Comparison of ENCODE assay signal across 8 cellular contexts in genomic region chr9:2018764-2019548, GRCh38. TPM values are rescaled to one million over a fixed set of nuclear protein-coding genes. Genes with fewer than 3 reads are reported as not detected.
DNase-seq lines count a peak whose midpoint lies in the region; ATAC-seq, FAIRE-seq and TF ChIP-seq lines count a peak whose summit lies in the region.

No MANE protein-coding gene starts in this region.

- H3K9ac ChIP-seq in ES-I3 (ENCODE audit: low read depth, low read length) (peak overlapping the region; percentile 90; the same call in 1 of the 2 replicates), H1 (replicated peaks in 1 of 4; ENCODE audit: extremely low read depth in 1 of 4, low read depth in 3 of 4, low read length in 3 of 4) (no peak overlapping the region), parathyroid adenoma (no peak overlapping the region), mesendoderm (ENCODE audit: low read length) (no peak overlapping the region)

- H2AFZ ChIP-seq in H1 (ENCODE audit: low read length) (no peak overlapping the region), parathyroid adenoma (no peak overlapping the region)

- no peak for ATAC-seq in HG02938 (IDR thresholded peaks at IDR 0.05; ENCODE audit: unreplicated experiment)

- H3K9me3 ChIP-seq in ES-I3 (ENCODE audit: control insufficient read depth, insufficient read depth, low read length) (no peaks in the 10 kb centered on the region), H1 (ENCODE audit: insufficient read depth in 2 of 2, low read depth in 1 of 2, low read length in 1 of 2) (no peaks in the 10 kb centered on the region), parathyroid adenoma (ENCODE audit: control insufficient read depth, low read length) (no peaks in the 10 kb centered on the region)

- peak in 1 of 2 experiments; percentile 35; a peak in 1 of 3 replicates for TF ChIP-seq EP300 in H1 (IDR thresholded peaks at IDR 0.05; ENCODE audit: borderline replicate concordance in 1 of 2, low read depth in 2 of 2, low read length in 2 of 2)

- peak overlapping the region in 2 of 4 experiments; percentile 54 to 69; a peak in 5 of 8 replicates for H3K4me3 ChIP-seq in H1 (ENCODE audit: extremely low read depth in 1 of 4, insufficient read depth in 2 of 4, low read depth in 3 of 4, low read length in 4 of 4)
- H3K4me3 ChIP-seq in parathyroid adenoma (ENCODE audit: low read depth, low read length), result peak overlapping the region; percentile 87
- H3K4me3 ChIP-seq in mesendoderm (ENCODE audit: low read length), result no peak overlapping the region

- TF ChIP-seq RAD21 in H1 (IDR thresholded peaks at IDR 0.05 in 1 of 2, conservative IDR thresholded peaks at IDR 0.05 in 1 of 2; ENCODE audit: low read depth in 2 of 2, low read length in 2 of 2), result no peak

- H3K18ac ChIP-seq in H1 (ENCODE audit: extremely low read depth, low read length) (no peak overlapping the region), mesendoderm (ENCODE audit: low read length) (no peak overlapping the region)

- H3K4ac ChIP-seq in H1 (replicated peaks; ENCODE audit: insufficient read length, low read depth, low read length), result no peak overlapping the region
- no peak overlapping the region for H3K4ac ChIP-seq in mesendoderm (ENCODE audit: low read depth, low read length)

- H3K36me3 ChIP-seq in ES-I3 (ENCODE audit: insufficient read depth, low read length), result no peaks in the 10 kb centered on the region
- no peaks in the 10 kb centered on the region for H3K36me3 ChIP-seq in H1 (ENCODE audit: control insufficient read depth in 2 of 4, insufficient read depth in 4 of 4, low read length in 3 of 4)
- H3K36me3 ChIP-seq in parathyroid adenoma (ENCODE audit: control insufficient read depth, insufficient read depth, low read length), result no peaks in the 10 kb centered on the region
- no peaks in the 10 kb centered on the region for H3K36me3 ChIP-seq in mesendoderm (ENCODE audit: control insufficient read depth, insufficient read depth, low read length)

- peaks cover 38% of the 10 kb centered on the region for H3K23me2 ChIP-seq in H1 (ENCODE audit: low read depth, low read length)

- H2BK12ac ChIP-seq in H1 (ENCODE audit: low read depth, low read length), result peak overlapping the region; percentile 79; the same call in 1 of the 2 replicates

- TF ChIP-seq CTCF in H1 (IDR thresholded peaks at IDR 0.05; ENCODE audit: control extremely low read depth in 1 of 3, insufficient read depth in 1 of 3, low read depth in 1 of 3, low read length in 3 of 3) (no peak), parathyroid adenoma (IDR thresholded peaks at IDR 0.05) (no peak)

- H2BK5ac ChIP-seq in H1 (ENCODE audit: low read depth, low read length), result no peak overlapping the region
- H2BK5ac ChIP-seq in mesendoderm (ENCODE audit: low read length), result no peak overlapping the region

- 10% methylated on average over 6 of the region's 6 CpGs; no CpG with 5 or more reads in 1 of the 2 experiments for WGBS in H1 (ENCODE audit: extremely low coverage in 1 of 2, insufficient coverage in 1 of 2, insufficient read length in 1 of 2, insufficient replicate concordance in 2 of 2, low coverage in 1 of 2, low lambda C conversion rate in 2 of 2, missing lambda C conversion rate in 1 of 2), 2 experiments
- no CpG with 5 or more reads among the region's 6 CpGs for WGBS in mesendoderm (ENCODE audit: extremely low coverage, insufficient coverage, low lambda C conversion rate)

- H4K20me1 ChIP-seq in H1 (replicated peaks in 1 of 2; ENCODE audit: control insufficient read depth in 1 of 2, insufficient read depth in 2 of 2, low read length in 2 of 2), result peaks cover 0 to 5% of the 10 kb centered on the region in 2 experiments

- H2BK20ac ChIP-seq in H1 (ENCODE audit: low read length), result no peak overlapping the region; the same call in 1 of the 2 replicates

- CTCF ChIA-PET in H1 (lab: Charles Lee; ENCODE audit: partially characterized antibody) (no interaction called here), HEK293T (lab: Yijun Ruan, JAX) (no interaction called here)

- H3K4me2 ChIP-seq in H1 (ENCODE audit: insufficient read depth in 1 of 2, low read depth in 2 of 2, low read length in 2 of 2) (peak overlapping the region; percentile 91 to 98), parathyroid adenoma (ENCODE audit: low read length) (peak overlapping the region; percentile 94), mesendoderm (ENCODE audit: low read length) (no peak overlapping the region)

- H2BK120ac ChIP-seq in H1 (replicated peaks; ENCODE audit: low read depth, low read length), result no peak overlapping the region
- no peak overlapping the region for H2BK120ac ChIP-seq in mesendoderm (ENCODE audit: low read depth, low read length)

- TF ChIP-seq POLR2A in H1 (IDR thresholded peaks at IDR 0.05; ENCODE audit: control extremely low read depth in 1 of 2, low read depth in 2 of 2, low read length in 2 of 2), result no peak

- DNase-seq in RPMI8226 (peak; percentile 16), H1 (ENCODE audit: low read depth in 1 of 2, low spot score in 2 of 2) (no peak), mesendoderm (no peak), HEK293T (ENCODE audit: extremely low spot score) (no peak), NCI-H1930 (lab: John Stamatoyannopoulos, UW) (no peak)

- H4K5ac ChIP-seq in H1 (ENCODE audit: insufficient read length, low read depth, low read length) (no peak overlapping the region), mesendoderm (ENCODE audit: low read length) (no peak overlapping the region)

- no peaks in the 10 kb centered on the region for H3K79me2 ChIP-seq in H1 (ENCODE audit: control insufficient read depth in 1 of 2, insufficient read depth in 2 of 2, low read length in 2 of 2)
- H3K79me2 ChIP-seq in parathyroid adenoma, result peaks cover 15% of the 10 kb centered on the region
- no peaks in the 10 kb centered on the region for H3K79me2 ChIP-seq in mesendoderm (ENCODE audit: control insufficient read depth, insufficient read depth, low read length)

- H3K14ac ChIP-seq in H1 (ENCODE audit: insufficient read length), result no peak overlapping the region

- no peak overlapping the region for H4K91ac ChIP-seq in H1 (replicated peaks; ENCODE audit: insufficient read length, low read length)

- H3K79me1 ChIP-seq in H1 (ENCODE audit: low read depth, low read length) (no peaks in the 10 kb centered on the region), mesendoderm (ENCODE audit: low read length) (no peaks in the 10 kb centered on the region)

- POLR2A ChIA-PET in H1 (lab: Charles Lee; ENCODE audit: partially characterized antibody), result interaction anchor here (1.7 kb wide), 1 partner anchor 791 kb away, joined by 3 read pairs; no protein-coding TSS in a partner anchor
- POLR2A ChIA-PET in HEK293T (lab: Yijun Ruan, JAX), result no interaction called here

- peak; percentile 48 for FAIRE-seq in H1 (lab: Jason Lieb, UNC)

- H3K56ac ChIP-seq in H1 (replicated peaks; ENCODE audit: insufficient read length, low read depth, low read length) (no peak overlapping the region), mesendoderm (ENCODE audit: low read length) (no peak overlapping the region)

- H2AK5ac ChIP-seq in H1 (ENCODE audit: low read depth, low read length) (no peak overlapping the region), mesendoderm (ENCODE audit: low read length) (no peak overlapping the region)

- H2BK15ac ChIP-seq in H1 (ENCODE audit: low read length) (no peak overlapping the region), mesendoderm (replicated peaks; ENCODE audit: low read depth) (no peak overlapping the region)

- H3K27me3 ChIP-seq in H1 (replicated peaks in 1 of 4; ENCODE audit: control insufficient read depth in 3 of 4, extremely low read depth in 1 of 4, insufficient read depth in 3 of 4, low read length in 3 of 4), result peaks cover 0 to 43% (median 35%) of the 10 kb centered on the region in 4 experiments; a peak in 6 of 7 replicates
- no peaks in the 10 kb centered on the region for H3K27me3 ChIP-seq in parathyroid adenoma (ENCODE audit: control insufficient read depth, insufficient read depth, low read length)
- H3K27me3 ChIP-seq in mesendoderm (ENCODE audit: insufficient read depth, low read length, poor library complexity), result peaks cover 10% of the 10 kb centered on the region

- peaks cover 6% of the 10 kb centered on the region for H3K4me1 ChIP-seq in ES-I3 (ENCODE audit: insufficient read depth, low read length)
- H3K4me1 ChIP-seq in H1 (replicated peaks in 1 of 4; ENCODE audit: control insufficient read depth in 3 of 4, insufficient read depth in 4 of 4, low read length in 3 of 4), result peaks cover 5 to 11% (median 7%) of the 10 kb centered on the region in 4 experiments; a peak in 6 of 7 replicates
- H3K4me1 ChIP-seq in parathyroid adenoma, result peaks cover 18% of the 10 kb centered on the region
- peaks cover 2% of the 10 kb centered on the region for H3K4me1 ChIP-seq in mesendoderm (ENCODE audit: control insufficient read depth, low read depth, low read length)

- H3K27ac ChIP-seq in H1 (ENCODE audit: low read depth, low read length) (no peak overlapping the region), parathyroid adenoma (peak overlapping the region; percentile 79), mesendoderm (ENCODE audit: low read depth, low read length) (no peak overlapping the region)

- H3K23ac ChIP-seq in H1 (ENCODE audit: insufficient read length) (no peak overlapping the region), mesendoderm (ENCODE audit: low read length) (no peak overlapping the region)

- H4K8ac ChIP-seq in H1 (ENCODE audit: extremely low read depth, insufficient read depth, low read length) (no peak overlapping the region), mesendoderm (ENCODE audit: low read depth, low read length) (no peak overlapping the region)

TF ChIP-seq in H1, 55 proteins besides CTCF, POLR2A, EP300 and RAD21 (continues in another document):
- no peak for TF ChIP-seq RFX5 (IDR thresholded peaks at IDR 0.05; ENCODE audit: borderline replicate concordance, low read depth, low read length)
- no peak for TF ChIP-seq TEAD4 (IDR thresholded peaks at IDR 0.05; ENCODE audit: low read depth, low read length)
- TF ChIP-seq SAP30 (IDR thresholded peaks at IDR 0.05; ENCODE audit: insufficient read depth, insufficient replicate concordance, low read length), result no peak

TF ChIP-seq in HEK293T, 16 proteins besides CTCF, POLR2A, EP300 and RAD21 (continues in another document):
- TF ChIP-seq BHLHE40 (IDR thresholded peaks at IDR 0.05; ENCODE audit: borderline replicate concordance) (no peak), CTBP1 (IDR thresholded peaks at IDR 0.05; ENCODE audit: borderline replicate concordance) (no peak), ELF4 (IDR thresholded peaks at IDR 0.05) (no peak), ARNT (IDR thresholded peaks at IDR 0.05) (no peak), L3MBTL2 (conservative IDR thresholded peaks at IDR 0.05) (no peak), SP1 (IDR thresholded peaks at IDR 0.05) (no peak)

RNA-seq across cellular contexts. Expression of gene SMARCA2, which starts 3.8 kb away (rescaled TPM):
- 21.7 and 22.3 TPM in 2 replicates for total RNA-seq in H1 (2021; fragmentation: NEBNext Ultra II Directional; extraction: Animal tissue kit (Norgen Biotek cat#: 25700))
- polyA plus RNA-seq in H1 (2011; rRNA removed), result 6.3 and 12.5 TPM in 2 replicates
- polyA plus RNA-seq in H1 (2011; cell fraction: cytosol; rRNA removed), result 11.2 TPM
- 19.0 TPM for polyA plus RNA-seq in H1 (2011; cell fraction: nucleus; rRNA removed)
- polyA plus RNA-seq in H1 (2012, experiment 1 of 2), result 6.6 to 11.1 TPM (median 7.8 TPM) in 4 replicates
- polyA plus RNA-seq in H1 (2012, experiment 2 of 2), result 0.94 TPM
- 6.7 TPM for polyA plus RNA-seq in H1 (2013, experiment 1 of 2)
- polyA plus RNA-seq in H1 (2013, experiment 2 of 2), result 6.6 TPM
- 18.7 and 32.7 TPM in 2 replicates for polyA minus RNA-seq in H1 (2011; rRNA and poly(A)+ RNA removed)
- 20.0 TPM for polyA minus RNA-seq in H1 (2011; cell fraction: cytosol; rRNA and poly(A)+ RNA removed)
- polyA minus RNA-seq in H1 (2011; cell fraction: nucleus; rRNA and poly(A)+ RNA removed), result 37.5 TPM
- polyA plus RNA-seq in mesendoderm (2013, experiment 1 of 2), result 4.8 TPM
- polyA plus RNA-seq in mesendoderm (2013, experiment 2 of 2), result 5.1 TPM
